In the genomic region with DNA sequence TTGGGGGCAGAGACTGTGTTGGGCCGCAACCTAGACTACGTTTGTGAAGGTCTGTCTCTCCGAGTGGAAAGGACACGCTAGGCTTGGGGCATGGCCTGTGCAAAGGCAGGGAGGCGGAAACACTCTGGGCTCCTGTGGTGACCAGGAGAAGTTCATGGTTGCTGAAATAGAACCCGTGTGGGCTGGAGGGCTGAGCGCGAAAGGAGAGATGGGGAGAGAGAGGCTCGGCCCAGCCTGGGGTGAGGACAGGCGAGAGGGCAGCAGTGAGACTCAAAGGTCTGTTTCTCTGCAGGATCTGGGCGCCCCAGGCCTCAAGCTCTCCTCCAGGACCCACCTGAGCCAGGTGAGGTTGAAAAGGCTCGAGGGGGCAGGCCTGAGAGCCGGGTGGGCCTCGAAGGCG, we compare ENCODE assay signal across 1 cellular context.
TF ChIP-seq lines count a peak whose summit lies in the region.

No MANE protein-coding gene starts in this region.

TF ChIP-seq in GM23338, 12 proteins besides CTCF, POLR2A, EP300 and RAD21:
- no peak for TF ChIP-seq EZH2phosphoT487 (IDR thresholded peaks at IDR 0.05; ENCODE audit: unreplicated experiment)
- TF ChIP-seq ZNF114 (CRISPR knock-in tag; IDR thresholded peaks at IDR 0.05), result no peak
- TF ChIP-seq NANOG (IDR thresholded peaks at IDR 0.05; ENCODE audit: borderline replicate concordance), result no peak
- TF ChIP-seq, protein P1, sequence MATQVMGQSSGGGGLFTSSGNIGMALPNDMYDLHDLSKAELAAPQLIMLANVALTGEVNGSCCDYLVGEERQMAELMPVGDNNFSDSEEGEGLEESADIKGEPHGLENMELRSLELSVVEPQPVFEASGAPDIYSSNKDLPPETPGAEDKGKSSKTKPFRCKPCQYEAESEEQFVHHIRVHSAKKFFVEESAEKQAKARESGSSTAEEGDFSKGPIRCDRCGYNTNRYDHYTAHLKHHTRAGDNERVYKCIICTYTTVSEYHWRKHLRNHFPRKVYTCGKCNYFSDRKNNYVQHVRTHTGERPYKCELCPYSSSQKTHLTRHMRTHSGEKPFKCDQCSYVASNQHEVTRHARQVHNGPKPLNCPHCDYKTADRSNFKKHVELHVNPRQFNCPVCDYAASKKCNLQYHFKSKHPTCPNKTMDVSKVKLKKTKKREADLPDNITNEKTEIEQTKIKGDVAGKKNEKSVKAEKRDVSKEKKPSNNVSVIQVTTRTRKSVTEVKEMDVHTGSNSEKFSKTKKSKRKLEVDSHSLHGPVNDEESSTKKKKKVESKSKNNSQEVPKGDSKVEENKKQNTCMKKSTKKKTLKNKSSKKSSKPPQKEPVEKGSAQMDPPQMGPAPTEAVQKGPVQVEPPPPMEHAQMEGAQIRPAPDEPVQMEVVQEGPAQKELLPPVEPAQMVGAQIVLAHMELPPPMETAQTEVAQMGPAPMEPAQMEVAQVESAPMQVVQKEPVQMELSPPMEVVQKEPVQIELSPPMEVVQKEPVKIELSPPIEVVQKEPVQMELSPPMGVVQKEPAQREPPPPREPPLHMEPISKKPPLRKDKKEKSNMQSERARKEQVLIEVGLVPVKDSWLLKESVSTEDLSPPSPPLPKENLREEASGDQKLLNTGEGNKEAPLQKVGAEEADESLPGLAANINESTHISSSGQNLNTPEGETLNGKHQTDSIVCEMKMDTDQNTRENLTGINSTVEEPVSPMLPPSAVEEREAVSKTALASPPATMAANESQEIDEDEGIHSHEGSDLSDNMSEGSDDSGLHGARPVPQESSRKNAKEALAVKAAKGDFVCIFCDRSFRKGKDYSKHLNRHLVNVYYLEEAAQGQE (IDR thresholded peaks at IDR 0.05; ENCODE audit: unreplicated experiment), result no peak
